ENCODE assay signal across 23 cellular contexts in genomic region chr14:87800216-87800615, GRCh38.
"Had no signal": no experiment of that assay in that cellular context is flagged by ENCODE, and none has a peak within 500 bp of the region (broad histone marks: within the 10 kb centered on the region; RNA-seq: fewer than 3 reads in every experiment).

No MANE protein-coding gene starts in this region.

- H3K4me3 Mint-ChIP-seq: memory B cell; natural killer cell; stimulated activated effector memory CD8-positive, alpha-beta T cell treated with anti-CD3 and anti-CD28 coated beads, Interleukin-12 subunit alpha, Interleukin-12 subunit beta, amount 100 ng/mL, for 72 hours had no signal

- H3K27me3 ChIP-seq: esophagus squamous epithelium, ovary, stomach, thyroid gland, vagina had no signal

- H3K9me3 ChIP-seq: esophagus squamous epithelium, ovary, stomach, thyroid gland, vagina had no signal

- H3K4me1 Mint-ChIP-seq: natural killer cell had no signal

- H3K9me3 Mint-ChIP-seq: natural killer cell; stimulated activated effector memory CD8-positive, alpha-beta T cell treated with anti-CD3 and anti-CD28 coated beads, Interleukin-12 subunit alpha, Interleukin-12 subunit beta, amount 100 ng/mL, for 72 hours had no signal

- H3K27ac Mint-ChIP-seq: memory B cell; natural killer cell; stimulated activated effector memory CD8-positive, alpha-beta T cell treated with anti-CD3 and anti-CD28 coated beads, Interleukin-12 subunit alpha, Interleukin-12 subunit beta, amount 100 ng/mL, for 72 hours had no signal

- DNase-seq: dermis blood vessel endothelial cell; effector memory CD4-positive, alpha-beta T cell; erythroblast; esophagus squamous epithelium; foreskin melanocyte; head of caudate nucleus; natural killer cell; occipital lobe; ovary; retina; stimulated activated CD4-positive, alpha-beta T cell treated with anti-CD3 and anti-CD28 coated beads, Interleukin-2, amount 100 ng/mL, for 24 hours; stimulated activated CD4-positive, alpha-beta T cell treated with anti-CD3 and anti-CD28 coated beads, Interleukin-4, amount 100 ng/mL, for 24 hours; stimulated activated naive CD4-positive, alpha-beta T cell treated with Interleukin-2 at 50 U/mL for 16 hours; stomach; thyroid gland; trophoblast cell had no signal

- H3K4me3 ChIP-seq: coronary artery, esophagus squamous epithelium, lung, ovary, stomach, thyroid gland, vagina had no signal

- H3K27me3 Mint-ChIP-seq: memory B cell had no signal

- ATAC-seq: left lobe of liver; natural killer cell; sciatic nerve; stimulated activated effector memory CD8-positive, alpha-beta T cell treated with anti-CD3 and anti-CD28 coated beads, Interleukin-12 subunit alpha, Interleukin-12 subunit beta, amount 100 ng/mL, for 72 hours had no signal

- H3K36me3 ChIP-seq: esophagus squamous epithelium, ovary, stomach, thyroid gland, vagina had no signal

- H3K4me1 ChIP-seq: esophagus squamous epithelium, stomach, vagina had no signal

- H3K27ac ChIP-seq: coronary artery, esophagus squamous epithelium, ovary, stomach, thyroid gland, vagina had no signal

- H3K36me3 Mint-ChIP-seq: memory B cell; natural killer cell; stimulated activated effector memory CD8-positive, alpha-beta T cell treated with anti-CD3 and anti-CD28 coated beads, Interleukin-12 subunit alpha, Interleukin-12 subunit beta, amount 100 ng/mL, for 72 hours had no signal
